In genomic region chr12:121981456-121981855, GRCh38 we compare ENCODE assay signal across 22 cellular contexts.
"Had no signal": no experiment of that assay in that cellular context is flagged by ENCODE, and none has a peak within 500 bp of the region (broad histone marks: within the 10 kb centered on the region; RNA-seq: fewer than 3 reads in every experiment).

No MANE protein-coding gene starts in this region.

- H3K36me3 ChIP-seq: spleen, stomach, thoracic aorta, transverse colon had no signal

- H3K4me1 ChIP-seq: stomach, transverse colon had no signal

- H3K4me2 ChIP-seq: hepatocyte had no signal

- H3K27me3 ChIP-seq: hepatocyte, spleen, stomach, transverse colon had no signal

- H3K9me3 Mint-ChIP-seq: endodermal cell, nephron had no signal

- H3K4me1 Mint-ChIP-seq: endodermal cell had no signal

- ATAC-seq: left cardiac atrium, left ventricle myocardium superior, sciatic nerve had no signal

- DNase-seq: effector CD4-positive, alpha-beta T cell; endodermal cell; foreskin melanocyte; head of caudate nucleus; kidney; left cardiac atrium; left ventricle myocardium superior; mesenchymal stem cell; midbrain; spleen; stimulated activated CD4-positive, alpha-beta T cell treated with anti-CD3 and anti-CD28 coated beads, Interleukin-15, amount 100 ng/mL, for 24 hours; stimulated activated CD4-positive, alpha-beta T cell treated with anti-CD3 and anti-CD28 coated beads, Interleukin-1b, Interleukin-23, amount 100 ng/mL, for 48 hours; stimulated activated CD4-positive, alpha-beta T cell treated with anti-CD3 and anti-CD28 coated beads, Interleukin-4, amount 100 ng/mL, for 24 hours; stimulated activated naive CD4-positive, alpha-beta T cell; stomach; substantia nigra; transverse colon had no signal

- H2AFZ ChIP-seq: hepatocyte had no signal

- H3K27ac Mint-ChIP-seq: endodermal cell, nephron had no signal

- H3K79me2 ChIP-seq: hepatocyte had no signal

- H3K27ac ChIP-seq: hepatocyte, stomach, thoracic aorta, transverse colon had no signal

- H3K4me3 ChIP-seq: hepatocyte, lung, stomach, thoracic aorta, transverse colon had no signal

- H3K9me3 ChIP-seq: spleen, stomach, thoracic aorta, transverse colon had no signal

- H3K4me3 Mint-ChIP-seq: endodermal cell, nephron had no signal
